In genomic region chr17:67911038-67911782, GRCh38 we compare ENCODE assay signal across 22 cellular contexts.
DNase-seq lines count a peak whose midpoint lies in the region; ATAC-seq and TF ChIP-seq lines count a peak whose summit lies in the region.
"Had no signal": no experiment of that assay in that cellular context is flagged by ENCODE, and none has a peak within 500 bp of the region (broad histone marks: within the 10 kb centered on the region; RNA-seq: fewer than 3 reads in every experiment).

No MANE protein-coding gene starts in this region.

- in situ Hi-C loops in GM13977 (cut with MboI; ENCODE audit: low pct_unique_long_range_greater_than_20kb, low sequenced_read_pairs, unreplicated experiment), result no loop called here

- ATAC-seq in activated CD4-positive, CD25-positive, alpha-beta regulatory T cell treated with anti-CD3 and anti-CD28 coated beads, Interleukin-2, amount 50 U/mL, for 24 hours, result peak; percentile 60 to 82
- peak; percentile 96 for ATAC-seq in activated T-helper 17 cell treated with anti-CD3 and anti-CD28 coated beads, Interleukin-2, amount 50 U/mL, for 72 hours (replicated peaks)
- ATAC-seq in HG03097 (IDR thresholded peaks at IDR 0.05; ENCODE audit: low FRiP score, unreplicated experiment), result no peak
- ATAC-seq: heart left ventricle had no signal

- H3K27ac Mint-ChIP-seq in activated T-helper 17 cell treated with anti-CD3 and anti-CD28 coated beads, Interleukin-2, amount 50 U/mL, for 72 hours, result peak overlapping the region; percentile 80
- H3K27ac Mint-ChIP-seq in neural crest cell (ENCODE audit: unreplicated experiment), result peak overlapping the region; percentile 83
- H3K27ac Mint-ChIP-seq: type B pancreatic cell had no signal

- H3K36me3 ChIP-seq in thyroid gland, result peaks cover 6 to 35% of the 10 kb centered on the region in 2 donors

- H3K27me3 ChIP-seq in thyroid gland, result no peaks in the 10 kb centered on the region
- H3K27me3 ChIP-seq: heart left ventricle, stomach had no signal

- no peaks in the 10 kb centered on the region for H3K27me3 Mint-ChIP-seq in activated T-helper 17 cell treated with anti-CD3 and anti-CD28 coated beads, Interleukin-2, amount 50 U/mL, for 72 hours
- H3K27me3 Mint-ChIP-seq in neural crest cell (ENCODE audit: low read depth), result no peaks in the 10 kb centered on the region
- H3K27me3 Mint-ChIP-seq: type B pancreatic cell had no signal

- no peak for TF ChIP-seq POLR2A in thyroid gland (IDR thresholded peaks at IDR 0.05)

- no peaks in the 10 kb centered on the region for H3K9me3 ChIP-seq in thyroid gland
- H3K9me3 ChIP-seq: Caco-2, heart left ventricle, left ventricle myocardium inferior, stomach had no signal

- H3K9me3 Mint-ChIP-seq in activated T-helper 17 cell treated with anti-CD3 and anti-CD28 coated beads, Interleukin-2, amount 50 U/mL, for 72 hours, result no peaks in the 10 kb centered on the region
- no peaks in the 10 kb centered on the region for H3K9me3 Mint-ChIP-seq in neural crest cell
- H3K9me3 Mint-ChIP-seq: type B pancreatic cell had no signal

- H3K4me1 Mint-ChIP-seq in activated T-helper 17 cell treated with anti-CD3 and anti-CD28 coated beads, Interleukin-2, amount 50 U/mL, for 72 hours, result peaks cover 31% of the 10 kb centered on the region
- H3K4me1 Mint-ChIP-seq in neural crest cell, result peaks cover 9% of the 10 kb centered on the region

- DNase-seq in activated CD4-positive, CD25-positive, alpha-beta regulatory T cell (lab: John Stamatoyannopoulos, UW), result no peak
- DNase-seq in GM13977 (ENCODE audit: low spot score) (peak; percentile 17), neural crest cell (ENCODE audit: low read depth, low spot score) (no peak), C1 segment of cervical spinal cord (lab: John Stamatoyannopoulos, UW) (no peak), thyroid gland (no peak)
- DNase-seq: activated CD4-positive, alpha-beta T cell treated with anti-CD3 and anti-CD28 coated beads for 4 hours; Caco-2; cortex of kidney; heart left ventricle; left ventricle myocardium inferior; NCI-H2107; NCI-H510A treated with DMSO at 0.1 percent for 48 hours; stimulated activated CD4-positive, alpha-beta T cell treated with anti-CD3 and anti-CD28 coated beads, Interleukin-2, amount 100 ng/mL, for 24 hours; stomach; T1000 had no signal

- H3K36me3 Mint-ChIP-seq in activated T-helper 17 cell treated with anti-CD3 and anti-CD28 coated beads, Interleukin-2, amount 50 U/mL, for 72 hours (ENCODE audit: low read depth), result peaks cover 98% of the 10 kb centered on the region
- peaks cover 34% of the 10 kb centered on the region for H3K36me3 Mint-ChIP-seq in neural crest cell (ENCODE audit: low read depth)

- H3K4me3 ChIP-seq in thyroid gland (replicated peaks in 1 of 3), result no peak overlapping the region
- H3K4me3 ChIP-seq: heart left ventricle, left ventricle myocardium inferior, skin epidermis, stomach had no signal

- no peak for TF ChIP-seq CTCF in GM13977 (IDR thresholded peaks at IDR 0.05; ENCODE audit: extremely low read depth, insufficient read depth, missing control alignments)
- TF ChIP-seq CTCF in neural crest cell (conservative IDR thresholded peaks at IDR 0.05), result no peak
- TF ChIP-seq CTCF in thyroid gland (IDR thresholded peaks at IDR 0.05), result no peak

- intact Hi-C loops in thyroid gland (cut with DNase I), result no loop called here

- H3K4me1 ChIP-seq in thyroid gland, result no peaks in the 10 kb centered on the region
- H3K4me1 ChIP-seq: Caco-2 had no signal

- whole genome bisulfite sequencing in thyroid gland, 2 donors, result 95% methylated on average over 10 of the region's 10 CpGs

- peak overlapping the region; percentile 54 for H3K4me3 Mint-ChIP-seq in activated T-helper 17 cell treated with anti-CD3 and anti-CD28 coated beads, Interleukin-2, amount 50 U/mL, for 72 hours
- no peak overlapping the region for H3K4me3 Mint-ChIP-seq in neural crest cell
- H3K4me3 Mint-ChIP-seq: type B pancreatic cell had no signal

- no peak overlapping the region for H3K27ac ChIP-seq in thyroid gland
- H3K27ac ChIP-seq: 22Rv1, heart left ventricle, HL-60, left ventricle myocardium inferior, skin epidermis, stomach had no signal
